ENCODE assay signal across 22 cellular contexts in the genomic region with DNA sequence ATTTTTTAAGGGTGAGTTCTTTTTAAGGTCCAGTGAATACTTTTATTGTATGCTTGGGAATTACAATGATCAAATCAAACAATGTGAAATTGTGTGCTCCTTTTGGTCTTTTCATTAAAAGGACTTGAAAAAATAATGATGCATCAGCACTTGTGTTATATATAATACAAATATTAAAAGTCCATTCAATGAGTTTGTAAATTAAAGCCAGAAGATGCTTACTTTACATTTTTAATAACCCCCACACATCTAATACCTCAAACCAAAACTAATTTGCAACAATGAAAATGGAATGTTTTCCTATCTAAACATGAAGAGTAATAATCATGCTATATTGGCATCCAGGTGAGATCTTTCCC.
DNase-seq lines count a peak whose midpoint lies in the region; ATAC-seq, FAIRE-seq and TF ChIP-seq lines count a peak whose summit lies in the region.
"Had no signal": no experiment of that assay in that cellular context is flagged by ENCODE, and none has a peak within 500 bp of the region (broad histone marks: within the 10 kb centered on the region; RNA-seq: fewer than 3 reads in every experiment).

No MANE protein-coding gene starts in this region.

- no peak for TF ChIP-seq POLR2A in A549 (IDR thresholded peaks at IDR 0.05; ENCODE audit: low read length)
- no peak for TF ChIP-seq POLR2A in IMR-90 (IDR thresholded peaks at IDR 0.05; ENCODE audit: low read depth, low read length)
- no peak for TF ChIP-seq POLR2A in K562 (conservative IDR thresholded peaks at IDR 0.05)

- ATAC-seq in A549, result no peak
- ATAC-seq in IMR-90 (ENCODE audit: low read depth), result no peak
- ATAC-seq in K562, result no peak
- no peak for ATAC-seq in aorta (ENCODE audit: low FRiP score)
- ATAC-seq in HG03432 (IDR thresholded peaks at IDR 0.05; ENCODE audit: unreplicated experiment), result no peak
- no peak for ATAC-seq in upper lobe of right lung
- ATAC-seq: CD8-positive, alpha-beta T cell had no signal

- H4K5ac ChIP-seq in IMR-90 (ENCODE audit: low read depth, low read length), result no peak overlapping the region

- H2BK5ac ChIP-seq in IMR-90 (ENCODE audit: low read depth, low read length, poor library complexity, severe bottlenecking), result no peak overlapping the region

- H3K27ac ChIP-seq in A549, result no peak overlapping the region
- H3K27ac ChIP-seq in IMR-90 (ENCODE audit: insufficient read depth, low read length), result no peak overlapping the region
- no peak overlapping the region for H3K27ac ChIP-seq in K562 (ENCODE audit: extremely low read depth, low read depth, low read length)
- no peak overlapping the region for H3K27ac ChIP-seq in aorta (ENCODE audit: low read depth in 1 of 2, low read length in 2 of 2)
- no peak overlapping the region for H3K27ac ChIP-seq in upper lobe of right lung
- H3K27ac ChIP-seq: BLaER1 treated with 17β-estradiol and CSF1 and Interleukin-3, amounts not matched to agents 10 nM and 100 nM; C4-2B had no signal

- no peak overlapping the region for H2BK120ac ChIP-seq in IMR-90 (ENCODE audit: low read depth, low read length)

- no peak overlapping the region for H3K56ac ChIP-seq in IMR-90 (ENCODE audit: extremely low read depth, insufficient read depth, low read length)

- no peak overlapping the region for H2AK9ac ChIP-seq in IMR-90 (replicated peaks; ENCODE audit: low read depth, low read length, poor library complexity)

- H3K4me3 ChIP-seq in A549, result no peak overlapping the region
- no peak overlapping the region for H3K4me3 ChIP-seq in IMR-90 (ENCODE audit: insufficient read depth, low read depth, low read length)
- no peak overlapping the region for H3K4me3 ChIP-seq in K562
- no peak overlapping the region for H3K4me3 ChIP-seq in aorta (ENCODE audit: low read length in 2 of 2)
- no peak overlapping the region for H3K4me3 ChIP-seq in upper lobe of right lung
- H3K4me3 ChIP-seq: BLaER1 treated with 17β-estradiol and CSF1 and Interleukin-3, amounts not matched to agents 10 nM and 100 nM; GM12878 had no signal

- TF ChIP-seq RAD21 in A549 (conservative IDR thresholded peaks at IDR 0.05 in 1 of 2, IDR thresholded peaks at IDR 0.05 in 1 of 2), result no peak
- no peak for TF ChIP-seq RAD21 in IMR-90 (IDR thresholded peaks at IDR 0.05; ENCODE audit: low read length)
- TF ChIP-seq RAD21 in K562 (CRISPR knock-in tag; conservative IDR thresholded peaks at IDR 0.05 in 1 of 2, IDR thresholded peaks at IDR 0.05 in 1 of 2), result no peak

- H2AFZ ChIP-seq in IMR-90 (replicated peaks; ENCODE audit: low read length, poor library complexity) (no peak overlapping the region), K562 (ENCODE audit: low read depth, low read length) (no peak overlapping the region)

- TF ChIP-seq EP300 in A549 (IDR thresholded peaks at IDR 0.05) (no peak), K562 (IDR thresholded peaks at IDR 0.05; ENCODE audit: low read length) (no peak)

- H3K23ac ChIP-seq in IMR-90 (ENCODE audit: low read depth, low read length), result no peak overlapping the region

- no peak overlapping the region for H2AK5ac ChIP-seq in IMR-90 (ENCODE audit: low read depth, low read length)

- H3K36me3 ChIP-seq in IMR-90 (ENCODE audit: control insufficient read depth, insufficient read depth, low read length) (no peaks in the 10 kb centered on the region), K562 (ENCODE audit: control insufficient read depth, insufficient read depth, low read length) (no peaks in the 10 kb centered on the region), aorta (ENCODE audit: control insufficient read depth in 1 of 2, insufficient read depth in 2 of 2, low read length in 1 of 2) (no peaks in the 10 kb centered on the region), upper lobe of right lung (no peaks in the 10 kb centered on the region)
- H3K36me3 ChIP-seq: BLaER1 treated with 17β-estradiol and CSF1 and Interleukin-3, amounts not matched to agents 10 nM and 100 nM had no signal

- dilution Hi-C loops in IMR-90 (cut with HindIII; ENCODE audit: low sequenced_read_pairs, unreplicated experiment), result no loop called here

- H4K8ac ChIP-seq in IMR-90 (ENCODE audit: low read depth in 2 of 2, low read length in 2 of 2), result no peak overlapping the region

- H3K9ac ChIP-seq in IMR-90 (ENCODE audit: low read depth, low read length), result no peak overlapping the region
- H3K9ac ChIP-seq in K562 (ENCODE audit: insufficient read depth in 1 of 2, low read depth in 2 of 2, low read length in 2 of 2), result no peak overlapping the region
- H3K9ac ChIP-seq: BLaER1 treated with 17β-estradiol and CSF1 and Interleukin-3, amounts not matched to agents 10 nM and 100 nM had no signal

- intact Hi-C loops in IMR-90 (cut with micrococcal nuclease), result no loop called here
- intact Hi-C loops in K562 (cut with micrococcal nuclease), result no loop called here
- intact Hi-C loops in aorta (cut with DNase I), result no loop called here
- intact Hi-C loops in upper lobe of right lung (cut with DNase I), result no loop called here

- H3K14ac ChIP-seq in IMR-90 (replicated peaks; ENCODE audit: low read depth, low read length), result no peak overlapping the region

- H3K27me3 ChIP-seq in IMR-90 (ENCODE audit: control insufficient read depth, insufficient read depth, low read length), result no peaks in the 10 kb centered on the region
- no peaks in the 10 kb centered on the region for H3K27me3 ChIP-seq in K562 (ENCODE audit: control insufficient read depth in 2 of 2, insufficient read depth in 2 of 2, low read length in 2 of 2)
- no peaks in the 10 kb centered on the region for H3K27me3 ChIP-seq in aorta (ENCODE audit: control insufficient read depth in 1 of 2, insufficient read depth in 2 of 2, low read length in 1 of 2)
- H3K27me3 ChIP-seq in upper lobe of right lung, result no peaks in the 10 kb centered on the region
- H3K27me3 ChIP-seq: BLaER1 treated with 17β-estradiol and CSF1 and Interleukin-3, amounts not matched to agents 10 nM and 100 nM had no signal

- H3K4me1 ChIP-seq in A549 (no peaks in the 10 kb centered on the region), IMR-90 (ENCODE audit: control insufficient read depth, insufficient read depth, low read length) (no peaks in the 10 kb centered on the region), K562 (replicated peaks in 1 of 2; ENCODE audit: control insufficient read depth in 2 of 2, insufficient read depth in 2 of 2, low read length in 2 of 2) (no peaks in the 10 kb centered on the region), aorta (ENCODE audit: control insufficient read depth in 1 of 2, insufficient read depth in 2 of 2, low read length in 2 of 2) (no peaks in the 10 kb centered on the region), upper lobe of right lung (no peaks in the 10 kb centered on the region)
- H3K4me1 ChIP-seq: BLaER1 treated with 17β-estradiol and CSF1 and Interleukin-3, amounts not matched to agents 10 nM and 100 nM; Caco-2 had no signal

- no peak overlapping the region for H3K4ac ChIP-seq in IMR-90 (ENCODE audit: low read depth, low read length)

- H3K9me1 ChIP-seq in IMR-90 (ENCODE audit: insufficient read depth, low read length) (no peaks in the 10 kb centered on the region), K562 (ENCODE audit: control insufficient read depth, insufficient read depth, low read length) (no peaks in the 10 kb centered on the region)

- no peak overlapping the region for H2BK15ac ChIP-seq in IMR-90 (ENCODE audit: low read depth, low read length)

- H4K91ac ChIP-seq in IMR-90 (ENCODE audit: insufficient read depth, low read depth, low read length), result no peak overlapping the region

- H3K9me3 ChIP-seq in A549 (no peaks in the 10 kb centered on the region), IMR-90 (ENCODE audit: control insufficient read depth, insufficient read depth, low read length) (peaks cover 4% of the 10 kb centered on the region), K562 (replicated peaks; ENCODE audit: control insufficient read depth, insufficient read depth, low read depth, low read length) (no peaks in the 10 kb centered on the region), aorta (ENCODE audit: control insufficient read depth, low read length) (no peaks in the 10 kb centered on the region), upper lobe of right lung (no peaks in the 10 kb centered on the region)

- POLR2A ChIA-PET in A549 (lab: Yijun Ruan, JAX), result no interaction called here
- POLR2A ChIA-PET in IMR-90 (lab: Charles Lee; ENCODE audit: unreplicated experiment), result no interaction called here
- POLR2A ChIA-PET in K562 (lab: Yijun Ruan, JAX), result no interaction called here

- no peaks in the 10 kb centered on the region for H3K79me2 ChIP-seq in K562 (ENCODE audit: control insufficient read depth, insufficient read depth, low read length)

- no peak overlapping the region for H2BK20ac ChIP-seq in IMR-90 (ENCODE audit: low read depth, low read length)

- in situ Hi-C loops in IMR-90 (cut with MboI; ENCODE audit: low sequenced_read_pairs) (no loop called here), K562 (cut with MboI) (no loop called here)

- DNase-seq in A549 (ENCODE audit: low read depth in 1 of 2, low spot score in 1 of 2) (no peak), IMR-90 (no peak), K562 (ENCODE audit: extremely low read depth in 1 of 4, low spot score in 3 of 4) (no peak), aorta (no peak), upper lobe of right lung (no peak)
- DNase-seq: 8988T; AML-193; Caco-2; Calu3; CD4-positive, alpha-beta T cell; CD8-positive, alpha-beta T cell; DMS79; DND-41; GDM1 had no signal

- no peaks in the 10 kb centered on the region for H4K20me1 ChIP-seq in IMR-90 (ENCODE audit: insufficient read depth, low read length)
- no peaks in the 10 kb centered on the region for H4K20me1 ChIP-seq in K562 (replicated peaks; ENCODE audit: control insufficient read depth, insufficient read depth, low read length)
- H4K20me1 ChIP-seq: BLaER1 treated with 17β-estradiol and CSF1 and Interleukin-3, amounts not matched to agents 10 nM and 100 nM had no signal

- CTCF ChIA-PET in A549 (lab: Yijun Ruan, JAX) (no interaction called here), IMR-90 (lab: Yijun Ruan, JAX) (no interaction called here), K562 (lab: Yijun Ruan, JAX; ENCODE audit: low intra/inter-chr PET ratio) (no interaction called here)

- TF ChIP-seq CTCF in A549 (IDR thresholded peaks at IDR 0.05), result no peak
- no peak for TF ChIP-seq CTCF in IMR-90 (conservative IDR thresholded peaks at IDR 0.05; ENCODE audit: low read depth, low read length)
- TF ChIP-seq CTCF in K562 (IDR thresholded peaks at IDR 0.05 in 2 of 3, conservative IDR thresholded peaks at IDR 0.05 in 1 of 3; ENCODE audit: insufficient read depth in 2 of 3, low read depth in 1 of 3, low read length in 3 of 3), result no peak
- no peak for TF ChIP-seq CTCF in upper lobe of right lung (IDR thresholded peaks at IDR 0.05)

- H3K18ac ChIP-seq in IMR-90 (ENCODE audit: low read depth, low read length), result no peak overlapping the region

- BruUV-seq in IMR-90 (replicated peaks; lab: Mats Ljungman, UMichigan) (no TSS peak), K562 (replicated peaks; lab: Mats Ljungman, UMichigan) (no TSS peak)

- H3K4me2 ChIP-seq in A549 (no peak overlapping the region), IMR-90 (ENCODE audit: low read depth, low read length) (no peak overlapping the region), K562 (ENCODE audit: insufficient read depth, low read length) (no peak overlapping the region)
- H3K4me2 ChIP-seq: BLaER1 treated with 17β-estradiol and CSF1 and Interleukin-3, amounts not matched to agents 10 nM and 100 nM had no signal

- FAIRE-seq in A549 (lab: Jason Lieb, UNC), result no peak
- no peak for FAIRE-seq in K562 (lab: Jason Lieb, UNC)
- FAIRE-seq: A204.1, D721Med, GM12878, GM12892, GM18507 had no signal

- no peaks in the 10 kb centered on the region for H3K79me1 ChIP-seq in IMR-90 (ENCODE audit: low read depth in 1 of 2, low read length in 2 of 2)

Comparison
In these comparisons a context has a peak if more than half of its experiments do, and no peak if none do; other contexts are left out.
1. Of the 35 proteins assayed by ChIP-seq in both K562 and A549: peak only in K562: none; only in A549: MAFK; in both: none; in neither: 34.